Comparison of ENCODE assay signal across 29 cellular contexts in genomic region chrX:56574861-56575260, GRCh38. TPM values are rescaled to one million over a fixed set of nuclear protein-coding genes. Genes with fewer than 3 reads are reported as not detected.
A peak's percentile ranks its signal among the peaks of the same experiment; 100 is the strongest.
DNase-seq lines count a peak whose midpoint lies in the region; ATAC-seq and TF ChIP-seq lines count a peak whose summit lies in the region.
"Had no signal": no experiment of that assay in that cellular context is flagged by ENCODE, and none has a peak within 500 bp of the region (broad histone marks: within the 10 kb centered on the region; RNA-seq: fewer than 3 reads in every experiment).

No MANE protein-coding gene starts in this region.

- H3K27me3 ChIP-seq in CD8-positive, alpha-beta T cell (ENCODE audit: insufficient read depth, low read length): no peaks in the 10 kb centered on the region
- H3K27me3 ChIP-seq: Peyer's patch had no signal

- H3K27ac ChIP-seq in CD8-positive, alpha-beta T cell (ENCODE audit: low read depth, low read length): no peak overlapping the region
- H3K27ac ChIP-seq: HL-60, KMS-11, Peyer's patch, SK-N-MC had no signal

- H3K4me3 Mint-ChIP-seq in activated CD4-positive, alpha-beta T cell treated with anti-CD3 and anti-CD28 coated beads for 36 hours: no peak overlapping the region
- H3K4me3 Mint-ChIP-seq in activated naive CD4-positive, alpha-beta T cell treated with anti-CD3 and anti-CD28 coated beads, Interleukin-2, amount 50 U/mL, for 24 hours: no peak overlapping the region
- no peak overlapping the region for H3K4me3 Mint-ChIP-seq in CD8-positive, alpha-beta T cell
- no peak overlapping the region for H3K4me3 Mint-ChIP-seq in central memory CD8-positive, alpha-beta T cell
- H3K4me3 Mint-ChIP-seq: HFFc6, IgD-negative memory B cell had no signal

- H3K4me3 ChIP-seq in CD8-positive, alpha-beta T cell (ENCODE audit: low read depth, low read length): no peak overlapping the region
- H3K4me3 ChIP-seq: HAP-1, Peyer's patch, SK-N-MC had no signal

- H3K9me3 ChIP-seq in CD8-positive, alpha-beta T cell (ENCODE audit: low read length): no peaks in the 10 kb centered on the region
- H3K9me3 ChIP-seq: HAP-1, Peyer's patch had no signal

- peak overlapping the region; percentile 60 for H3K27ac Mint-ChIP-seq in activated CD4-positive, alpha-beta T cell treated with anti-CD3 and anti-CD28 coated beads for 36 hours
- H3K27ac Mint-ChIP-seq in activated naive CD4-positive, alpha-beta T cell treated with anti-CD3 and anti-CD28 coated beads, Interleukin-2, amount 50 U/mL, for 24 hours: peak overlapping the region; percentile 35
- peak overlapping the region; percentile 41 for H3K27ac Mint-ChIP-seq in CD8-positive, alpha-beta T cell
- H3K27ac Mint-ChIP-seq in central memory CD8-positive, alpha-beta T cell (ENCODE audit: low read depth): peak overlapping the region; percentile 67

- intact Hi-C loops in activated CD4-positive, alpha-beta T cell treated with anti-CD3 and anti-CD28 coated beads for 36 hours (cut with DNase I, micrococcal nuclease): no loop called here
- intact Hi-C loops in CD8-positive, alpha-beta T cell (cut with DNase I, micrococcal nuclease): no loop called here

- peaks cover 55% of the 10 kb centered on the region for H3K36me3 Mint-ChIP-seq in activated CD4-positive, alpha-beta T cell treated with anti-CD3 and anti-CD28 coated beads for 36 hours (ENCODE audit: low read depth)
- H3K36me3 Mint-ChIP-seq in activated naive CD4-positive, alpha-beta T cell treated with anti-CD3 and anti-CD28 coated beads, Interleukin-2, amount 50 U/mL, for 24 hours: peaks cover 35% of the 10 kb centered on the region
- H3K36me3 Mint-ChIP-seq in CD8-positive, alpha-beta T cell: peaks cover 65% of the 10 kb centered on the region
- peaks cover 10% of the 10 kb centered on the region for H3K36me3 Mint-ChIP-seq in central memory CD8-positive, alpha-beta T cell (ENCODE audit: insufficient read depth)

- H3K9me3 Mint-ChIP-seq in activated CD4-positive, alpha-beta T cell treated with anti-CD3 and anti-CD28 coated beads for 36 hours (ENCODE audit: low read depth): peaks cover 6% of the 10 kb centered on the region
- H3K9me3 Mint-ChIP-seq in activated naive CD4-positive, alpha-beta T cell treated with anti-CD3 and anti-CD28 coated beads, Interleukin-2, amount 50 U/mL, for 24 hours: peaks cover 7% of the 10 kb centered on the region
- H3K9me3 Mint-ChIP-seq in CD8-positive, alpha-beta T cell: no peaks in the 10 kb centered on the region
- H3K9me3 Mint-ChIP-seq in central memory CD8-positive, alpha-beta T cell: no peaks in the 10 kb centered on the region
- H3K9me3 Mint-ChIP-seq: HFFc6 had no signal

- H3K27me3 Mint-ChIP-seq in activated CD4-positive, alpha-beta T cell treated with anti-CD3 and anti-CD28 coated beads for 36 hours: no peaks in the 10 kb centered on the region
- no peaks in the 10 kb centered on the region for H3K27me3 Mint-ChIP-seq in activated naive CD4-positive, alpha-beta T cell treated with anti-CD3 and anti-CD28 coated beads, Interleukin-2, amount 50 U/mL, for 24 hours
- H3K27me3 Mint-ChIP-seq in CD8-positive, alpha-beta T cell (ENCODE audit: low read depth): no peaks in the 10 kb centered on the region
- H3K27me3 Mint-ChIP-seq in central memory CD8-positive, alpha-beta T cell: no peaks in the 10 kb centered on the region
- H3K27me3 Mint-ChIP-seq: IgD-negative memory B cell had no signal

- no peak for TF ChIP-seq CTCF in CD8-positive, alpha-beta T cell (IDR thresholded peaks at IDR 0.05)

- ATAC-seq in activated CD4-positive, alpha-beta T cell treated with anti-CD3 and anti-CD28 coated beads for 36 hours: peak; percentile 54
- no peak for ATAC-seq in CD8-positive, alpha-beta T cell
- no peak for ATAC-seq in central memory CD8-positive, alpha-beta T cell (replicated peaks; ENCODE audit: extremely low read depth, poor library complexity, severe bottlenecking)

- H3K4me1 ChIP-seq in CD8-positive, alpha-beta T cell (ENCODE audit: insufficient read depth, low read length): peaks cover 13% of the 10 kb centered on the region
- H3K4me1 ChIP-seq: HAP-1, Peyer's patch had no signal

- POLR2A ChIA-PET in activated CD4-positive, alpha-beta T cell treated with anti-CD3 and anti-CD28 coated beads for 36 hours (lab: Charles Lee): no interaction called here
- POLR2A ChIA-PET in CD8-positive, alpha-beta T cell (lab: Charles Lee): no interaction called here

- H3K36me3 ChIP-seq in CD8-positive, alpha-beta T cell (ENCODE audit: insufficient read depth, low read length): no peaks in the 10 kb centered on the region
- H3K36me3 ChIP-seq: Peyer's patch had no signal

- DNase-seq in activated CD4-positive, alpha-beta T cell treated with anti-CD3 and anti-CD28 coated beads for 36 hours: no peak
- DNase-seq in activated CD4-positive, alpha-beta T cell treated with anti-CD3 and anti-CD28 coated beads, Interleukin-2, amount 50 U/mL, for 48 hours: no peak
- no peak for DNase-seq in activated naive CD4-positive, alpha-beta T cell (lab: John Stamatoyannopoulos, UW)
- no peak for DNase-seq in CD8-positive, alpha-beta T cell
- no peak for DNase-seq in central memory CD8-positive, alpha-beta T cell (ENCODE audit: low spot score in 2 of 2)
- DNase-seq in NCI-H1930 (lab: John Stamatoyannopoulos, UW) (no peak), SK-N-DZ (ENCODE audit: low spot score) (no peak)
- DNase-seq: 8988T, COR-L47, DMS53, GOT3, HFFc6, NCI-H1048, NCI-H1417, NCI-H1694, NCI-H2081, NCI-H2171, NCI-H226, NCI-H510A, NCI-H69, OCI-M1, Peyer's patch, SHP77 treated with DMSO at 0.1 percent for 48 hours had no signal

- H3K4me1 Mint-ChIP-seq in activated CD4-positive, alpha-beta T cell treated with anti-CD3 and anti-CD28 coated beads for 36 hours: peaks cover 55% of the 10 kb centered on the region
- peaks cover 69% of the 10 kb centered on the region for H3K4me1 Mint-ChIP-seq in activated naive CD4-positive, alpha-beta T cell treated with anti-CD3 and anti-CD28 coated beads, Interleukin-2, amount 50 U/mL, for 24 hours
- peaks cover 67% of the 10 kb centered on the region for H3K4me1 Mint-ChIP-seq in CD8-positive, alpha-beta T cell (ENCODE audit: low read depth)
- peaks cover 30% of the 10 kb centered on the region for H3K4me1 Mint-ChIP-seq in central memory CD8-positive, alpha-beta T cell

- CTCF ChIA-PET in activated CD4-positive, alpha-beta T cell treated with anti-CD3 and anti-CD28 coated beads for 36 hours (lab: Charles Lee): no interaction called here
- CTCF ChIA-PET in CD8-positive, alpha-beta T cell (lab: Charles Lee): no interaction called here

RNA-seq across cellular contexts. Expression of gene UBQLN2, which starts 11.4 kb away (rescaled TPM):
- 10 to 100 TPM; 32.2 to 36.6 TPM for total RNA-seq in activated CD4-positive, alpha-beta T cell treated with anti-CD3 and anti-CD28 coated beads for 36 hours
- total RNA-seq in CD8-positive, alpha-beta T cell: 10 to 100 TPM; 34.3 to 35.6 TPM
- 16.5 and 17.2 TPM in 2 replicates for polyA plus RNA-seq in SK-N-DZ (2014; cell fraction: cytosol; rRNA removed)
- polyA plus RNA-seq in SK-N-DZ (2014; cell fraction: nucleus; rRNA removed): 4.3 and 11.6 TPM in 2 replicates
